Comparison of ENCODE assay signal across 8 cellular contexts in the genomic region with DNA sequence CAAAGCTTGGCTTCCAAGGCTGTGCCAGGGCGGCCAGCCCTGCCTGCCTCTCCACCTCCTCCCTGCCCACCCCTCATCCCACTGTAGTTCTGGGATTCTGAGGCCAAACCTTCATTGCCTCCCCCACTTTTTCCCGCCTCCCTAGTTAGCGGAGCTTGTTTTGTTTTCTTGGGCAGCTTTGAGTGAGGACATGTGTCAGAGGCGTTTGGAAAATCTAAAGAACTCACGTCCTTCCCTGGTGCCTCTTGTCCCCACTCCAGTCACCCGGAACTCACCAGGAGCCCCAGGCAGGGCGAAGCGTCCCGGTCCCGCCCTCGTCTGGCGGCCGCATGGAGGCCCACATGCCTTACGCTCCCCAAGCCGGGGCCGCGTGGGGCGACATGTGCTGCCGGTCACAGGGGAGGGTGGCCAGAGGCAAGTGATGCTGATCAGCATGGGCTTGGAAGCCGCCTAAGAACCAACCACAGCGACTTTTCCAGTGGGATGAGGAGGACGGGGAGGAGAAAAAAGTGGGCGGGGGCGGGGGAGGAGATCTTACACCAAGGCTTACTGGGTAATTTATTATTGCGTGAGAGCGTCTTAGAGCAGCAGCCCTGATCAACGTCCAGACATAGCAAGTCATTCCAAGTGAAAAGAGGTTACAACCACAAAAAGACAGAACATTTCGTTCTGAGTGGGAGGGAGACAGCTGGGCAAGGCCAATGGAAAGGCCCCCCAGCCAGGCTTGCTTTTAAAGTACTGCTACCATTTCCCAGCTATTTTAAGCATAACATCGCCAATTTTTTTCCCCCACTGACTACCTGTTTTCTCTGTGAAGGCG. TPM values are rescaled to one million over a fixed set of nuclear protein-coding genes. Genes with fewer than 3 reads are reported as not detected.
DNase-seq lines count a peak whose midpoint lies in the region; ATAC-seq and TF ChIP-seq lines count a peak whose summit lies in the region.

No MANE protein-coding gene starts in this region.

- H3K36me3 ChIP-seq in RWPE2 (ENCODE audit: low read depth) (no peaks in the 10 kb centered on the region), ovary (no peaks in the 10 kb centered on the region)

- DNase-seq in DMS 273 treated with DMSO at 0.1 percent for 48 hours (lab: John Stamatoyannopoulos, UW) (peak; percentile 70), RWPE2 (ENCODE audit: low spot score) (peak; percentile 84), foreskin melanocyte (peak; percentile 86), ovary (peak; percentile 69 to 83 (median 81)), HuH-7.5 (ENCODE audit: low spot score) (no peak)
- peak; percentile 67 for DNase-seq in activated naive CD4-positive, alpha-beta T cell treated with anti-CD3 and anti-CD28 coated beads, Interleukin-2, amount 50 U/mL, for 16 hours

- H3K27me3 ChIP-seq in RWPE2 (ENCODE audit: insufficient read depth, poor library complexity, severe bottlenecking) (no peaks in the 10 kb centered on the region), ovary (no peaks in the 10 kb centered on the region)

- H3K4me3 ChIP-seq in RWPE2 (ENCODE audit: severe bottlenecking) (peak overlapping the region; percentile 64), ovary (peak overlapping the region; percentile 63)

- WGBS in ovary, 3 donors = 25 to 41% (median 31%) methylated on average over 30 of the region's 30 CpGs

- TF ChIP-seq CTCF in RWPE2 (IDR thresholded peaks at IDR 0.05; ENCODE audit: poor library complexity, severe bottlenecking) = no peak
- TF ChIP-seq CTCF in ovary (IDR thresholded peaks at IDR 0.05) = no peak

- TF ChIP-seq POLR2A in ovary (IDR thresholded peaks at IDR 0.05) = peak; percentile 67

- H3K27ac ChIP-seq in RWPE2 (ENCODE audit: poor library complexity, severe bottlenecking) (peak overlapping the region; percentile 93), ovary (peak overlapping the region; percentile 80 to 85)

- H3K9me3 ChIP-seq in RWPE2 (ENCODE audit: severe bottlenecking) = no peaks in the 10 kb centered on the region
- no peaks in the 10 kb centered on the region for H3K9me3 ChIP-seq in ovary

- H3K4me1 ChIP-seq in RWPE2 (ENCODE audit: insufficient read depth, poor library complexity, severe bottlenecking) (peaks cover 34% of the 10 kb centered on the region), ovary (ENCODE audit: insufficient read depth) (peaks cover 2% of the 10 kb centered on the region)

- peak; percentile 23 for ATAC-seq in HG02885 (IDR thresholded peaks at IDR 0.05; ENCODE audit: poor library complexity, unreplicated experiment)
- ATAC-seq in RWPE2 (ENCODE audit: low read depth) = peak; percentile 63
- no peak for ATAC-seq in HG03039 (IDR thresholded peaks at IDR 0.05; ENCODE audit: unreplicated experiment)

- intact Hi-C loops in ovary (cut with DNase I) = loop anchor here in 2 of 4 donors (2.0 to 5.0 kb wide), 2 partner anchors 36 to 40 kb away; no protein-coding TSS in a partner anchor

- peak; percentile 97 for TF ChIP-seq EP300 in ovary (IDR thresholded peaks at IDR 0.05)

RNA-seq across cellular contexts. Expression of a gene that starts 48.5 kb away (rescaled TPM):
- 10 to 100 TPM; 19.6 to 40.9 (median 32.8) TPM for total RNA-seq in ovary
- 10 to 100 TPM; 20.0 to 72.3 TPM for polyA plus RNA-seq in ovary
